1 cellular context compared by ENCODE assay signal in genomic region chr15:63891079-63891762, GRCh38.
A peak's percentile ranks its signal among the peaks of the same experiment; 100 is the strongest.
TF ChIP-seq lines count a peak whose summit lies in the region.

No MANE protein-coding gene starts in this region.

TF ChIP-seq in HepG2, 621 proteins besides CTCF, POLR2A, EP300 and RAD21 (continued from another document and continues in another):
- no peak for TF ChIP-seq NKX3-1 (CRISPR knock-in tag; IDR thresholded peaks at IDR 0.05)
- TF ChIP-seq KDM5B (CRISPR knock-in tag; IDR thresholded peaks at IDR 0.05; ENCODE audit: borderline replicate concordance), result no peak; the same call in 1 of the 2 replicates
- peak; percentile 39; the same call in 1 of the 2 replicates for TF ChIP-seq KDM2A (CRISPR knock-in tag; IDR thresholded peaks at IDR 0.05; ENCODE audit: borderline replicate concordance, low read depth)
- TF ChIP-seq HMGXB3 (CRISPR knock-in tag; IDR thresholded peaks at IDR 0.05; ENCODE audit: borderline replicate concordance), result 0 out of 2 replicates have a peak, but pooled peaks have one; percentile 18
- 0 out of 2 replicates have a peak, but pooled peaks have one; percentile 43 for TF ChIP-seq IRF2 (CRISPR knock-in tag; IDR thresholded peaks at IDR 0.05)
- 0 out of 2 replicates have a peak, but pooled peaks have one; percentile 53 for TF ChIP-seq NCOR1 (IDR thresholded peaks at IDR 0.05; ENCODE audit: borderline replicate concordance, low read length)
- peak; percentile 84 for TF ChIP-seq STAG1 (CRISPR knock-in tag; IDR thresholded peaks at IDR 0.05)
- 0 out of 2 replicates have a peak, but pooled peaks have one; percentile 28 for TF ChIP-seq ARHGAP35 (CRISPR knock-in tag; IDR thresholded peaks at IDR 0.05; ENCODE audit: borderline replicate concordance)
- TF ChIP-seq BCL6 (CRISPR knock-in tag; IDR thresholded peaks at IDR 0.05), result peak; percentile 6; the same call in 1 of the 2 replicates
- peak; percentile 41; the same call in 1 of the 2 replicates for TF ChIP-seq HOXA3 (CRISPR knock-in tag; IDR thresholded peaks at IDR 0.05)
- peak; percentile 58 for TF ChIP-seq HNF4A (CRISPR knock-in tag; IDR thresholded peaks at IDR 0.05)
- TF ChIP-seq ATF2 (CRISPR knock-in tag; IDR thresholded peaks at IDR 0.05), result peak; percentile 55; the same call in 1 of the 2 replicates
- TF ChIP-seq ZNF431 (CRISPR knock-in tag; IDR thresholded peaks at IDR 0.05; ENCODE audit: borderline replicate concordance, low read depth), result no peak
- no peak for TF ChIP-seq ZNF747 (CRISPR knock-in tag; IDR thresholded peaks at IDR 0.05; ENCODE audit: borderline replicate concordance)
- TF ChIP-seq THAP9 (CRISPR knock-in tag; IDR thresholded peaks at IDR 0.05; ENCODE audit: borderline replicate concordance), result peak; percentile 56; the same call in 1 of the 2 replicates
- TF ChIP-seq NPAS2 (CRISPR knock-in tag; IDR thresholded peaks at IDR 0.05; ENCODE audit: borderline replicate concordance), result no peak
- no peak for TF ChIP-seq LCORL (IDR thresholded peaks at IDR 0.05)
- peak; percentile 51 for TF ChIP-seq LCORL (CRISPR knock-in tag; IDR thresholded peaks at IDR 0.05)
- peak; percentile 49; the same call in 1 of the 2 replicates for TF ChIP-seq ZFP91 (CRISPR knock-in tag; IDR thresholded peaks at IDR 0.05; ENCODE audit: borderline replicate concordance)
- peak; percentile 77; the same call in 1 of the 2 replicates for TF ChIP-seq HINFP (CRISPR knock-in tag; IDR thresholded peaks at IDR 0.05; ENCODE audit: low read depth)
- peak; percentile 67 for TF ChIP-seq PHF5A (CRISPR knock-in tag; IDR thresholded peaks at IDR 0.05; ENCODE audit: low read depth, unreplicated experiment)
- peak; percentile 77 for TF ChIP-seq TEAD3 (CRISPR knock-in tag; optimal IDR thresholded peaks at IDR 0.05; ENCODE audit: borderline replicate concordance)
- TF ChIP-seq ZMYM4 (CRISPR knock-in tag; IDR thresholded peaks at IDR 0.05), result 0 out of 2 replicates have a peak, but pooled peaks have one; percentile 33
- 0 out of 2 replicates have a peak, but pooled peaks have one; percentile 31 for TF ChIP-seq ZBTB38 (CRISPR knock-in tag; IDR thresholded peaks at IDR 0.05)
- TF ChIP-seq KLF11 (CRISPR knock-in tag; IDR thresholded peaks at IDR 0.05), result no peak
- peak; percentile 86 for TF ChIP-seq ZNF644 (CRISPR knock-in tag; IDR thresholded peaks at IDR 0.05; ENCODE audit: low read depth)
- no peak for TF ChIP-seq TRIM22 (IDR thresholded peaks at IDR 0.05)
- 0 out of 2 replicates have a peak, but pooled peaks have one; percentile 47 for TF ChIP-seq ETV6 (CRISPR knock-in tag; conservative IDR thresholded peaks at IDR 0.05)
- 0 out of 2 replicates have a peak, but pooled peaks have one; percentile 23 for TF ChIP-seq GLI4 (CRISPR knock-in tag; IDR thresholded peaks at IDR 0.05; ENCODE audit: borderline replicate concordance)
- 0 out of 2 replicates have a peak, but pooled peaks have one; percentile 25 for TF ChIP-seq GATAD1 (CRISPR knock-in tag; IDR thresholded peaks at IDR 0.05)
- 0 out of 2 replicates have a peak, but pooled peaks have one; percentile 16 for TF ChIP-seq TFE3 (CRISPR knock-in tag; IDR thresholded peaks at IDR 0.05)
- TF ChIP-seq ZNF558 (CRISPR knock-in tag; IDR thresholded peaks at IDR 0.05; ENCODE audit: borderline replicate concordance), result no peak
- peak; percentile 29; the same call in 1 of the 2 replicates for TF ChIP-seq ZNF768 (CRISPR knock-in tag; IDR thresholded peaks at IDR 0.05)
- no peak for TF ChIP-seq RELA (CRISPR knock-in tag; IDR thresholded peaks at IDR 0.05)
- TF ChIP-seq MXD4 (CRISPR knock-in tag; IDR thresholded peaks at IDR 0.05), result no peak
- peak; percentile 60; the same call in 1 of the 2 replicates for TF ChIP-seq GATAD2A (CRISPR knock-in tag; IDR thresholded peaks at IDR 0.05)
- peak; percentile 46 for TF ChIP-seq ZMYM3 (CRISPR knock-in tag; IDR thresholded peaks at IDR 0.05)
- TF ChIP-seq KDM1A (CRISPR knock-in tag; IDR thresholded peaks at IDR 0.05), result 0 out of 2 replicates have a peak, but pooled peaks have one; percentile 11
- TF ChIP-seq ZBED4 (CRISPR knock-in tag; IDR thresholded peaks at IDR 0.05; ENCODE audit: borderline replicate concordance), result peak; percentile 22; the same call in 1 of the 2 replicates
- peak; percentile 34; the same call in 1 of the 2 replicates for TF ChIP-seq TARDBP (CRISPR knock-in tag; IDR thresholded peaks at IDR 0.05)
- peak; percentile 12; the same call in 1 of the 3 replicates for TF ChIP-seq MXI1 (IDR thresholded peaks at IDR 0.05; ENCODE audit: borderline replicate concordance, low read depth, low read length)
- TF ChIP-seq TBX2 (CRISPR knock-in tag; IDR thresholded peaks at IDR 0.05; ENCODE audit: borderline replicate concordance), result no peak
- TF ChIP-seq SMC3 (IDR thresholded peaks at IDR 0.05; ENCODE audit: low read length), result peak; percentile 91
